In genomic region chr4:69860007-69860406, GRCh38 we compare ENCODE assay signal across 16 cellular contexts. TPM values are rescaled to one million over a fixed set of nuclear protein-coding genes. Genes with fewer than 3 reads are reported as not detected.
DNase-seq lines count a peak whose midpoint lies in the region; TF ChIP-seq lines count a peak whose summit lies in the region.
"Had no signal": no experiment of that assay in that cellular context is flagged by ENCODE, and none has a peak within 500 bp of the region (broad histone marks: within the 10 kb centered on the region; RNA-seq: fewer than 3 reads in every experiment).

TSS of gene SULT1E1 (minus strand) at chr4:69860145. CDS start at chr4:69857644, 2,501 bp downstream.

- H3K27ac Mint-ChIP-seq in activated T-helper 1 cell treated with anti-CD3 and anti-CD28 coated beads, Interleukin-12 subunit alpha, Interleukin-12 subunit beta, Interleukin-2, Interleukin-4 antibody, amounts not matched to agents 30 ng/mL and 10 ng/mL and 1 ng/mL, durations not matched to agents 14 hours and 24 hours and 36 hours = no peak within 1 kb of the TSS
- H3K27ac Mint-ChIP-seq: activated naive CD8-positive, alpha-beta T cell treated with anti-CD3 and anti-CD28 coated beads, Interleukin-2, amount 10 ng/mL, durations not matched to agents 7 days and 5 days; T-helper 17 cell had no signal

- no peaks in the 10 kb centered on the region for H3K27me3 ChIP-seq in mammary epithelial cell (ENCODE audit: insufficient read depth, low read length)
- no peaks in the 10 kb centered on the region for H3K27me3 ChIP-seq in smooth muscle cell (ENCODE audit: low read depth)
- H3K27me3 ChIP-seq: BLaER1, upper lobe of left lung had no signal

- no peak within 1 kb of the TSS for H3K4me3 Mint-ChIP-seq in activated T-helper 1 cell treated with anti-CD3 and anti-CD28 coated beads, Interleukin-12 subunit alpha, Interleukin-12 subunit beta, Interleukin-2, Interleukin-4 antibody, amounts not matched to agents 30 ng/mL and 10 ng/mL and 1 ng/mL, durations not matched to agents 14 hours and 24 hours and 36 hours
- H3K4me3 Mint-ChIP-seq: activated naive CD8-positive, alpha-beta T cell treated with anti-CD3 and anti-CD28 coated beads, Interleukin-2, amount 10 ng/mL, durations not matched to agents 7 days and 5 days; T-helper 17 cell had no signal

- H3K27ac ChIP-seq in mammary epithelial cell (ENCODE audit: insufficient read depth, low read depth, low read length) (peak within 1 kb of the TSS; percentile 78), smooth muscle cell (ENCODE audit: low read depth) (no peak within 1 kb of the TSS)
- H3K27ac ChIP-seq: BLaER1, upper lobe of left lung had no signal

- H3K4me1 ChIP-seq in mammary epithelial cell (ENCODE audit: insufficient read depth, low read length) (peaks cover 22% of the 10 kb centered on the region), smooth muscle cell (ENCODE audit: low read depth) (no peaks in the 10 kb centered on the region)
- H3K4me1 ChIP-seq: BLaER1 had no signal

- H3K4me2 ChIP-seq in mammary epithelial cell (ENCODE audit: insufficient read depth, low read depth, low read length) = peak within 1 kb of the TSS; percentile 81
- H3K4me2 ChIP-seq in smooth muscle cell = no peak within 1 kb of the TSS
- H3K4me2 ChIP-seq: BLaER1 had no signal

- H3K4me1 Mint-ChIP-seq in activated T-helper 1 cell treated with anti-CD3 and anti-CD28 coated beads, Interleukin-12 subunit alpha, Interleukin-12 subunit beta, Interleukin-2, Interleukin-4 antibody, amounts not matched to agents 30 ng/mL and 10 ng/mL and 1 ng/mL, durations not matched to agents 14 hours and 24 hours and 36 hours (ENCODE audit: low read depth) = no peaks in the 10 kb centered on the region
- H3K4me1 Mint-ChIP-seq: activated naive CD8-positive, alpha-beta T cell treated with anti-CD3 and anti-CD28 coated beads, Interleukin-2, amount 10 ng/mL, durations not matched to agents 7 days and 5 days; T-helper 17 cell had no signal

- H3F3A ChIP-seq in smooth muscle cell (ENCODE audit: low read depth) = no peaks in the 10 kb centered on the region

- H4K20me1 ChIP-seq in mammary epithelial cell (ENCODE audit: insufficient read depth, low read length) = no peaks in the 10 kb centered on the region
- H4K20me1 ChIP-seq in smooth muscle cell (ENCODE audit: low read depth) = no peaks in the 10 kb centered on the region
- H4K20me1 ChIP-seq: BLaER1 had no signal

- peak within 1 kb of the TSS; percentile 59 for H2AFZ ChIP-seq in mammary epithelial cell (ENCODE audit: low read depth, low read length)
- no peak within 1 kb of the TSS for H2AFZ ChIP-seq in smooth muscle cell (ENCODE audit: low read depth)

- in situ Hi-C loops in mammary epithelial cell (cut with MboI; ENCODE audit: low sequenced_read_pairs in 2 of 2) (no loop called here), GM13977 (cut with MboI; ENCODE audit: low pct_unique_long_range_greater_than_20kb, low sequenced_read_pairs, unreplicated experiment) (no loop called here)

- CTCF ChIA-PET in mammary epithelial cell (lab: Charles Lee; ENCODE audit: low non-redundant PET) = no interaction called here

- TF ChIP-seq CTCF in mammary epithelial cell (conservative IDR thresholded peaks at IDR 0.05 in 1 of 2, IDR thresholded peaks at IDR 0.05 in 1 of 2; ENCODE audit: extremely low read depth in 1 of 2, insufficient read depth in 1 of 2, low read depth in 1 of 2, low read length in 2 of 2) (no peak), smooth muscle cell (IDR thresholded peaks at IDR 0.05; ENCODE audit: borderline replicate concordance, insufficient read depth, poor library complexity, severe bottlenecking) (no peak), GM13977 (IDR thresholded peaks at IDR 0.05; ENCODE audit: extremely low read depth, insufficient read depth, missing control alignments) (no peak)

- no peaks in the 10 kb centered on the region for H3K36me3 ChIP-seq in mammary epithelial cell (ENCODE audit: insufficient read depth, low read length)
- no peaks in the 10 kb centered on the region for H3K36me3 ChIP-seq in smooth muscle cell (ENCODE audit: low read depth)
- H3K36me3 ChIP-seq: BLaER1, upper lobe of left lung had no signal

- H3K9me3 ChIP-seq in mammary epithelial cell (replicated peaks; ENCODE audit: insufficient read depth, low read length) (no peaks in the 10 kb centered on the region), smooth muscle cell (replicated peaks; ENCODE audit: low read depth) (no peaks in the 10 kb centered on the region)
- H3K9me3 ChIP-seq: BLaER1, upper lobe of left lung had no signal

- BruUV-seq in mammary epithelial cell (replicated peaks; lab: Mats Ljungman, UMichigan) = no TSS peak

- WGBS in mammary epithelial cell (ENCODE audit: low coverage, missing lambda C conversion rate) = 0% methylated on average over 1 of the region's 1 CpG
- 73% methylated on average over 1 of the region's 1 CpG for WGBS in smooth muscle cell (ENCODE audit: low lambda C conversion rate)

- intact Hi-C loops in mammary epithelial cell (cut with micrococcal nuclease) = loop anchor here (1.0 kb wide), 1 partner anchor 14 kb away; no protein-coding TSS in a partner anchor
- intact Hi-C loops in activated T-helper 1 cell treated with anti-CD3 and anti-CD28 coated beads, Interleukin-12 subunit alpha, Interleukin-12 subunit beta, Interleukin-2, Interleukin-4 antibody, amounts not matched to agents 30 ng/mL and 10 ng/mL and 1 ng/mL, durations not matched to agents 14 hours and 24 hours and 36 hours (cut with micrococcal nuclease) = no loop called here

- H3K4me3 ChIP-seq in mammary epithelial cell (replicated peaks in 1 of 3; ENCODE audit: insufficient read depth in 1 of 3, low read depth in 2 of 3, low read length in 3 of 3) = peak within 1 kb of the TSS; percentile 31 to 53 (median 53)
- H3K4me3 ChIP-seq in smooth muscle cell = peak within 1 kb of the TSS; percentile 37
- H3K4me3 ChIP-seq: BLaER1, upper lobe of left lung had no signal

- H3K79me2 ChIP-seq in mammary epithelial cell (ENCODE audit: insufficient read depth, low read length) (no peaks in the 10 kb centered on the region), smooth muscle cell (ENCODE audit: low read depth) (no peaks in the 10 kb centered on the region)

- dilution Hi-C loops in mammary epithelial cell (cut with HindIII; ENCODE audit: low sequenced_read_pairs) = no loop called here

- DNase-seq in NCI-H69 (lab: John Stamatoyannopoulos, UW) (peak; percentile 84), mammary epithelial cell (peak; percentile 89), iPS-NIHi11 (ENCODE audit: low spot score) (peak; percentile 30), smooth muscle cell (lab: John Stamatoyannopoulos, UW; ENCODE audit: unreplicated experiment) (no peak), T-helper 1 cell (no peak), GM13977 (ENCODE audit: low spot score) (no peak)
- no peak for DNase-seq in activated T-helper 1 cell treated with anti-CD3 and anti-CD28 coated beads, Interleukin-12 subunit alpha, Interleukin-12 subunit beta, Interleukin-2, Interleukin-4 antibody, amounts not matched to agents 30 ng/mL and 10 ng/mL and 1 ng/mL, durations not matched to agents 14 hours and 24 hours and 36 hours (ENCODE audit: low spot score)
- DNase-seq: activated naive CD8-positive, alpha-beta T cell treated with anti-CD3 and anti-CD28 coated beads, Interleukin-2, amount 10 ng/mL, durations not matched to agents 7 days and 5 days; DND-41; kidney; NCI-H1048; NCI-H345; stimulated activated CD4-positive, alpha-beta T cell treated with anti-CD3 and anti-CD28 coated beads, Interleukin-4, amount 100 ng/mL, for 24 hours; T-helper 17 cell; upper lobe of left lung had no signal

- H3K9ac ChIP-seq in mammary epithelial cell (ENCODE audit: insufficient read depth, low read length) (peak within 1 kb of the TSS; percentile 26), smooth muscle cell (ENCODE audit: low read depth) (no peak within 1 kb of the TSS)
- H3K9ac ChIP-seq: BLaER1 had no signal

- peaks cover 3% of the 10 kb centered on the region for H3K27me3 Mint-ChIP-seq in activated T-helper 1 cell treated with anti-CD3 and anti-CD28 coated beads, Interleukin-12 subunit alpha, Interleukin-12 subunit beta, Interleukin-2, Interleukin-4 antibody, amounts not matched to agents 30 ng/mL and 10 ng/mL and 1 ng/mL, durations not matched to agents 14 hours and 24 hours and 36 hours (ENCODE audit: insufficient read depth)
- H3K27me3 Mint-ChIP-seq: activated naive CD8-positive, alpha-beta T cell treated with anti-CD3 and anti-CD28 coated beads, Interleukin-2, amount 10 ng/mL, durations not matched to agents 7 days and 5 days; T-helper 17 cell had no signal

- no peaks in the 10 kb centered on the region for H3K9me3 Mint-ChIP-seq in activated T-helper 1 cell treated with anti-CD3 and anti-CD28 coated beads, Interleukin-12 subunit alpha, Interleukin-12 subunit beta, Interleukin-2, Interleukin-4 antibody, amounts not matched to agents 30 ng/mL and 10 ng/mL and 1 ng/mL, durations not matched to agents 14 hours and 24 hours and 36 hours
- H3K9me3 Mint-ChIP-seq: activated naive CD8-positive, alpha-beta T cell treated with anti-CD3 and anti-CD28 coated beads, Interleukin-2, amount 10 ng/mL, durations not matched to agents 7 days and 5 days had no signal

- no peaks in the 10 kb centered on the region for H3K36me3 Mint-ChIP-seq in activated T-helper 1 cell treated with anti-CD3 and anti-CD28 coated beads, Interleukin-12 subunit alpha, Interleukin-12 subunit beta, Interleukin-2, Interleukin-4 antibody, amounts not matched to agents 30 ng/mL and 10 ng/mL and 1 ng/mL, durations not matched to agents 14 hours and 24 hours and 36 hours (ENCODE audit: low read depth)
- H3K36me3 Mint-ChIP-seq: activated naive CD8-positive, alpha-beta T cell treated with anti-CD3 and anti-CD28 coated beads, Interleukin-2, amount 10 ng/mL, durations not matched to agents 7 days and 5 days had no signal

RNA-seq across cellular contexts. Expression of gene SULT1E1, which starts in this region (rescaled TPM):
- 10 to 100 TPM in 1 of 2 donors, 1 to 10 TPM in 1; 4.8 to 18.2 TPM for total RNA-seq in mammary epithelial cell
- polyA plus RNA-seq in mammary epithelial cell = 2.0 TPM
- polyA minus RNA-seq in mammary epithelial cell = 1.4 TPM
- total RNA-seq in smooth muscle cell = not detected in 2 replicates
- not detected in 2 replicates for polyA plus RNA-seq in smooth muscle cell
- not detected in 2 replicates for total RNA-seq in activated T-helper 1 cell treated with anti-CD3 and anti-CD28 coated beads, Interleukin-12 subunit alpha, Interleukin-12 subunit beta, Interleukin-2, Interleukin-4 antibody, amounts not matched to agents 30 ng/mL and 10 ng/mL and 1 ng/mL, durations not matched to agents 14 hours and 24 hours and 36 hours
- total RNA-seq: activated naive CD8-positive, alpha-beta T cell treated with anti-CD3 and anti-CD28 coated beads, Interleukin-2, amount 10 ng/mL, durations not matched to agents 7 days and 5 days; T-helper 17 cell had no signal

Comparison
In these comparisons a context has a peak if more than half of its experiments do, and no peak if none do; other contexts are left out.
1. DNase-seq: peak in NCI-H69 (single experiment), mammary epithelial cell (single experiment) and iPS-NIHi11 (single experiment); none in smooth muscle cell (single experiment), T-helper 1 cell (0 of 5), GM13977 (single experiment) and activated T-helper 1 cell treated with anti-CD3 and anti-CD28 coated beads, Interleukin-12 subunit alpha, Interleukin-12 subunit beta, Interleukin-2, Interleukin-4 antibody, amounts not matched to agents 30 ng/mL and 10 ng/mL and 1 ng/mL, durations not matched to agents 14 hours and 24 hours and 36 hours (single experiment).